In the genomic region with DNA sequence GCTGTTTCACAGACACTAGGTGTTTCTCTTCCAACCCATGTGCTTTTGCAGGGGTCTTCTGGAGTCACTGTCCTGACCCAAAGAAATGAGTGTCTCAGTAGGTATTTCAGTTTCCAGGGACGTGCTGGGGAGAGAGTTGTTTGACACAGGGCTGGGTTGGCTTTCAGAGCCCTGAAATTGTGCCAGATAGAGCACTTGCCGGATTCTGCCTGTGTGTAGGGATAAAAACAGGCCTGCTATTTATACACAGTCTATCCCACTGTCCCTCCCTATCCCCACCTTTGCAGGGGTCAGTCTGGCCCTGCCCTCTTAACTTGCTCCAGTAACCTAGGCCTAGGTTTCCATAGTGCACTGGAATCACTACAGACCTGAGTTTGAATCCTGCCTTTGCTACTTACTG, we compare ENCODE assay signal across 8 cellular contexts. TPM values are rescaled to one million over a fixed set of nuclear protein-coding genes. Genes with fewer than 3 reads are reported as not detected.
DNase-seq lines count a peak whose midpoint lies in the region; ATAC-seq lines count a peak whose summit lies in the region.

No MANE protein-coding gene starts in this region.

- DNase-seq in stimulated activated naive CD8-positive, alpha-beta T cell treated with anti-CD3 and anti-CD28 coated beads, Interleukin-15, Interleukin-2, amounts not matched to agents 100 U/mL and 50 U/mL, for 24 hours: no peak
- DNase-seq in myocyte (ENCODE audit: low read depth): peak; percentile 51
- DNase-seq in SW480 (ENCODE audit: low spot score): no peak
- DNase-seq in NCI-H69 (lab: John Stamatoyannopoulos, UW): no peak
- no peak for DNase-seq in NCI-H1105 (lab: John Stamatoyannopoulos, UW)

- peak overlapping the region; percentile 4 for H3K27ac ChIP-seq in cingulate gyrus (ENCODE audit: low read depth, low read length)

- H3K27ac Mint-ChIP-seq in stimulated activated naive CD8-positive, alpha-beta T cell treated with anti-CD3 and anti-CD28 coated beads, Interleukin-15, Interleukin-2, amounts not matched to agents 100 ng/mL and 50 ng/mL, for 24 hours: no peak overlapping the region

- H3K9me3 Mint-ChIP-seq in stimulated activated naive CD8-positive, alpha-beta T cell treated with anti-CD3 and anti-CD28 coated beads, Interleukin-15, Interleukin-2, amounts not matched to agents 100 ng/mL and 50 ng/mL, for 24 hours: no peaks in the 10 kb centered on the region

- H3K4me1 Mint-ChIP-seq in stimulated activated naive CD8-positive, alpha-beta T cell treated with anti-CD3 and anti-CD28 coated beads, Interleukin-15, Interleukin-2, amounts not matched to agents 100 ng/mL and 50 ng/mL, for 24 hours (ENCODE audit: low read depth): peaks cover 48% of the 10 kb centered on the region

- peak overlapping the region; percentile 76 for H3K4me3 Mint-ChIP-seq in stimulated activated naive CD8-positive, alpha-beta T cell treated with anti-CD3 and anti-CD28 coated beads, Interleukin-15, Interleukin-2, amounts not matched to agents 100 ng/mL and 50 ng/mL, for 24 hours

- no peak for ATAC-seq in stimulated activated naive CD8-positive, alpha-beta T cell treated with anti-CD3 and anti-CD28 coated beads, Interleukin-15, Interleukin-2, amounts not matched to agents 100 U/mL and 50 U/mL, for 24 hours
- ATAC-seq in HG03342 (IDR thresholded peaks at IDR 0.05; ENCODE audit: unreplicated experiment): no peak

- H3K27me3 Mint-ChIP-seq in stimulated activated naive CD8-positive, alpha-beta T cell treated with anti-CD3 and anti-CD28 coated beads, Interleukin-15, Interleukin-2, amounts not matched to agents 100 ng/mL and 50 ng/mL, for 24 hours: peaks cover 10% of the 10 kb centered on the region

- H3K36me3 Mint-ChIP-seq in stimulated activated naive CD8-positive, alpha-beta T cell treated with anti-CD3 and anti-CD28 coated beads, Interleukin-15, Interleukin-2, amounts not matched to agents 100 ng/mL and 50 ng/mL, for 24 hours (ENCODE audit: low read depth): peaks cover 8% of the 10 kb centered on the region

RNA-seq across cellular contexts. Expression of gene HBEGF, which starts 1.0 kb away (rescaled TPM):
- total RNA-seq in myocyte: 10.1 and 10.2 TPM in 2 replicates
- 41.6 TPM for polyA plus RNA-seq in myocyte (2012)

RNA-seq across cellular contexts. Expression of gene SLC4A9, which starts 12.6 kb away (rescaled TPM):
- total RNA-seq in myocyte: not detected in 2 replicates
- polyA plus RNA-seq in myocyte (2012): 0.04 TPM

RNA-seq across cellular contexts. Expression of gene PFDN1, which starts 44.5 kb away (rescaled TPM):
- total RNA-seq in myocyte: 42.0 and 63.9 TPM in 2 replicates
- polyA plus RNA-seq in myocyte (2012): 75.9 TPM

RNA-seq across cellular contexts. Expression of gene ANKHD1, which starts 54.3 kb away (rescaled TPM):
- 33.7 and 39.7 TPM in 2 replicates for total RNA-seq in myocyte
- 34.4 TPM for polyA plus RNA-seq in myocyte (2012)
